9 cellular contexts compared by ENCODE assay signal in genomic region chr15:77493324-77493907, GRCh38.
A peak's percentile ranks its signal among the peaks of the same experiment; 100 is the strongest.
DNase-seq lines count a peak whose midpoint lies in the region; ATAC-seq and TF ChIP-seq lines count a peak whose summit lies in the region.
"Had no signal": no experiment of that assay in that cellular context is flagged by ENCODE, and none has a peak within 500 bp of the region (broad histone marks: within the 10 kb centered on the region; RNA-seq: fewer than 3 reads in every experiment).

No MANE protein-coding gene starts in this region.

- H3K27ac ChIP-seq in osteoblast (ENCODE audit: low read depth, low read length) (no peak overlapping the region), tibial artery (no peak overlapping the region)
- H3K27ac ChIP-seq: pancreas had no signal

- no peaks in the 10 kb centered on the region for H3K79me2 ChIP-seq in osteoblast (ENCODE audit: insufficient read depth, low read length)

- no peaks in the 10 kb centered on the region for H3K27me3 ChIP-seq in osteoblast (ENCODE audit: insufficient read depth, low read length)
- no peaks in the 10 kb centered on the region for H3K27me3 ChIP-seq in tibial artery
- H3K27me3 ChIP-seq: pancreas had no signal

- H3K4me3 ChIP-seq in osteoblast (ENCODE audit: insufficient read depth, low read length) (no peak overlapping the region), tibial artery (no peak overlapping the region)
- H3K4me3 ChIP-seq: pancreas had no signal

- no peaks in the 10 kb centered on the region for H3K36me3 Mint-ChIP-seq in activated CD4-positive, alpha-beta T cell treated with anti-CD3 and anti-CD28 coated beads for 36 hours (ENCODE audit: low read depth)
- peaks cover 4% of the 10 kb centered on the region for H3K36me3 Mint-ChIP-seq in activated naive CD8-positive, alpha-beta T cell

- no peaks in the 10 kb centered on the region for H3K27me3 Mint-ChIP-seq in activated CD4-positive, alpha-beta T cell treated with anti-CD3 and anti-CD28 coated beads for 36 hours
- H3K27me3 Mint-ChIP-seq in activated naive CD8-positive, alpha-beta T cell = no peaks in the 10 kb centered on the region

- H3K9me3 ChIP-seq in osteoblast (ENCODE audit: low read depth, low read length) = no peaks in the 10 kb centered on the region
- H3K9me3 ChIP-seq in tibial artery = no peaks in the 10 kb centered on the region
- H3K9me3 ChIP-seq: pancreas had no signal

- peaks cover 22% of the 10 kb centered on the region for H3K4me1 Mint-ChIP-seq in activated CD4-positive, alpha-beta T cell treated with anti-CD3 and anti-CD28 coated beads for 36 hours
- H3K4me1 Mint-ChIP-seq in activated naive CD8-positive, alpha-beta T cell (ENCODE audit: low read depth) = peaks cover 24% of the 10 kb centered on the region

- H3K9me3 Mint-ChIP-seq in activated CD4-positive, alpha-beta T cell treated with anti-CD3 and anti-CD28 coated beads for 36 hours (ENCODE audit: low read depth) = no peaks in the 10 kb centered on the region
- no peaks in the 10 kb centered on the region for H3K9me3 Mint-ChIP-seq in activated naive CD8-positive, alpha-beta T cell (ENCODE audit: low read depth)

- CTCF ChIA-PET in activated CD4-positive, alpha-beta T cell treated with anti-CD3 and anti-CD28 coated beads for 36 hours (lab: Charles Lee) = interaction anchor here (1.0 to 2.0 kb wide), 4 partner anchors 11 to 374 kb away, joined by 5 to 8 read pairs (median 6); no protein-coding TSS in a partner anchor

- peak; percentile 93 for ATAC-seq in activated CD4-positive, alpha-beta T cell treated with anti-CD3 and anti-CD28 coated beads for 36 hours
- ATAC-seq: pancreas had no signal

- no peak overlapping the region for H3K4me3 Mint-ChIP-seq in activated CD4-positive, alpha-beta T cell treated with anti-CD3 and anti-CD28 coated beads for 36 hours
- no peak overlapping the region for H3K4me3 Mint-ChIP-seq in activated naive CD8-positive, alpha-beta T cell

- intact Hi-C loops in activated CD4-positive, alpha-beta T cell treated with anti-CD3 and anti-CD28 coated beads for 36 hours (cut with DNase I, micrococcal nuclease) = loop anchor here (2.0 to 10.0 kb wide), 2 partner anchors 69 to 73 kb away; partner anchors contain the start of genes HMG20A (in 2 of the 2) and PEAK1 (in 2 of the 2)
- intact Hi-C loops in tibial artery (cut with DNase I; ENCODE audit: low total_unique reads) = loop anchor here (10.0 kb wide), 2 partner anchors 69 to 299 kb away; partner anchors contain the start of genes HMG20A and PEAK1

- H2AFZ ChIP-seq in osteoblast (ENCODE audit: low read length) = no peak overlapping the region

- H3K4me1 ChIP-seq in osteoblast (ENCODE audit: insufficient read depth, low read length) (peaks cover 41% of the 10 kb centered on the region), tibial artery (peaks cover 6 to 46% (median 43%) of the 10 kb centered on the region in 4 donors)

- H3K4me2 ChIP-seq in osteoblast (ENCODE audit: insufficient read depth, low read length) = no peak overlapping the region

- H3K36me3 ChIP-seq in osteoblast (ENCODE audit: insufficient read depth, low read length) = no peaks in the 10 kb centered on the region
- H3K36me3 ChIP-seq in tibial artery = no peaks in the 10 kb centered on the region
- H3K36me3 ChIP-seq: pancreas had no signal

- no peaks in the 10 kb centered on the region for H4K20me1 ChIP-seq in osteoblast (ENCODE audit: insufficient read depth, low read length)

- peak overlapping the region; percentile 58 for H3K27ac Mint-ChIP-seq in activated CD4-positive, alpha-beta T cell treated with anti-CD3 and anti-CD28 coated beads for 36 hours
- peak overlapping the region; percentile 58 for H3K27ac Mint-ChIP-seq in activated naive CD8-positive, alpha-beta T cell

- POLR2A ChIA-PET in activated CD4-positive, alpha-beta T cell treated with anti-CD3 and anti-CD28 coated beads for 36 hours (lab: Charles Lee) = no interaction called here

- DNase-seq in activated CD4-positive, alpha-beta T cell treated with anti-CD3 and anti-CD28 coated beads for 36 hours = no peak
- no peak for DNase-seq in activated CD4-positive, alpha-beta T cell treated with anti-CD3 and anti-CD28 coated beads, Interleukin-2, amount 50 U/mL, for 4 hours
- DNase-seq in M059J (ENCODE audit: low read depth) (peak; percentile 74), osteoblast (ENCODE audit: insufficient read length, low spot score, missing footprints) (peak; percentile 65), hypothalamus (lab: John Stamatoyannopoulos, UW) (no peak), hepatic stellate cell (ENCODE audit: low spot score) (no peak), tibial artery (no peak)
- DNase-seq: pancreas had no signal

- TF ChIP-seq CTCF in osteoblast (IDR thresholded peaks at IDR 0.05; ENCODE audit: extremely low read depth, low read depth, low read length) (no peak), tibial artery (IDR thresholded peaks at IDR 0.05) (no peak)

Comparison
In these comparisons a context has a peak if more than half of its experiments do, and no peak if none do; other contexts are left out.
1. DNase-seq: peak in M059J (single experiment) and osteoblast (single experiment); none in activated CD4-positive, alpha-beta T cell treated with anti-CD3 and anti-CD28 coated beads for 36 hours (single experiment), activated CD4-positive, alpha-beta T cell treated with anti-CD3 and anti-CD28 coated beads, Interleukin-2, amount 50 U/mL, for 4 hours (0 of 2), hypothalamus (0 of 51), hepatic stellate cell (single experiment) and tibial artery (0 of 2).